ENCODE assay signal across 19 cellular contexts in the genomic region with DNA sequence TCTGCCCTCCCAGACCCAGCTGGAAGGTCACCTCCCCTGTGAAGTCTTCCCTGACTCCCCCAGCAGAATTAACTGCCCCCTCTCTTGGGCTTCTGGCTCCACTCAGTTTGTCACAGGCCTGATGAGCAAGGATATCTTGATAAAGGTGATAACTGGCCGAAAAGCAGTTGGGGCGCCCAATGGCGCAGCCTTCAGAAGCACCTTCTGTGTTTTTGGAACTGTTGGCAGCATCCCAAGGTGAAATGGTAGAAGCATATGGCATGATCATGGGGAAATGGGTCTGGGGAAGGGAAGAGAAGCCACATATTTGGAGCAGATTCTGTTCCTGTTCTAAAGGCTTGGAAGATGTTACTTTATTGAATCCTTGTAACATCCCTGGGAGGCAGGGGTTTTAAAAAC. TPM values are rescaled to one million over a fixed set of nuclear protein-coding genes. Genes with fewer than 3 reads are reported as not detected.
DNase-seq lines count a peak whose midpoint lies in the region; ATAC-seq and TF ChIP-seq lines count a peak whose summit lies in the region.
"Had no signal": no experiment of that assay in that cellular context is flagged by ENCODE, and none has a peak within 500 bp of the region (broad histone marks: within the 10 kb centered on the region; RNA-seq: fewer than 3 reads in every experiment).

No MANE protein-coding gene starts in this region.

- peak overlapping the region in 3 of 4 donors; percentile 25 to 77 (median 45) for H3K4me3 Mint-ChIP-seq in CD4-positive, CD25-positive, alpha-beta regulatory T cell
- H3K4me3 Mint-ChIP-seq in GM23338 (no peak overlapping the region), naive B cell (peak overlapping the region in 5 of 8 donors; percentile 22 to 61 (median 53))
- peak overlapping the region; percentile 19 for H3K4me3 Mint-ChIP-seq in activated T-helper 2 cell treated with anti-CD3 and anti-CD28 coated beads, Interferon-gamma antibody, Interleukin-2, Interleukin-4, amounts not matched to agents 10 μg/mL and 5 μg/mL and 100 μg/mL, durations not matched to agents 14 hours and 24 hours and 36 hours (ENCODE audit: low read depth)
- H3K4me3 Mint-ChIP-seq: activated CD4-positive, alpha-beta T cell treated with anti-CD3 and anti-CD28 coated beads, Interleukin-2, amount 10 ng/mL, durations not matched to agents 24 days and 14 days; T-cell had no signal

- H3K36me3 Mint-ChIP-seq in CD4-positive, CD25-positive, alpha-beta regulatory T cell: peaks cover 3% of the 10 kb centered on the region
- H3K36me3 Mint-ChIP-seq in GM23338 (ENCODE audit: low read depth) (no peaks in the 10 kb centered on the region), naive B cell (no peaks in the 10 kb centered on the region)
- peaks cover 6% of the 10 kb centered on the region for H3K36me3 Mint-ChIP-seq in activated T-helper 2 cell treated with anti-CD3 and anti-CD28 coated beads, Interferon-gamma antibody, Interleukin-2, Interleukin-4, amounts not matched to agents 10 μg/mL and 5 μg/mL and 100 μg/mL, durations not matched to agents 14 hours and 24 hours and 36 hours (ENCODE audit: low read depth)
- H3K36me3 Mint-ChIP-seq: activated naive CD4-positive, alpha-beta T cell treated with anti-CD3 and anti-CD28 coated beads, Interleukin-2, amount 50 U/mL, for 72 hours; IgD-negative memory B cell had no signal

- intact Hi-C loops in activated T-helper 2 cell treated with anti-CD3 and anti-CD28 coated beads, Interferon-gamma antibody, Interleukin-2, Interleukin-4, amounts not matched to agents 10 μg/mL and 5 μg/mL and 100 μg/mL, durations not matched to agents 14 hours and 24 hours and 36 hours (cut with micrococcal nuclease): no loop called here

- H3K4me3 ChIP-seq in CD4-positive, CD25-positive, alpha-beta regulatory T cell (ENCODE audit: low read depth, low read length): no peak overlapping the region
- no peak overlapping the region for H3K4me3 ChIP-seq in GM23338
- H3K4me3 ChIP-seq: ascending aorta, smooth muscle cell, suprapubic skin had no signal

- H3K4me1 ChIP-seq in CD4-positive, CD25-positive, alpha-beta regulatory T cell (ENCODE audit: control insufficient read depth, insufficient read depth, low read length, poor library complexity, severe bottlenecking): peaks cover 16% of the 10 kb centered on the region
- H3K4me1 ChIP-seq in GM23338 (ENCODE audit: insufficient read depth): peaks cover 6% of the 10 kb centered on the region

- TF ChIP-seq CTCF in GM23338 (conservative IDR thresholded peaks at IDR 0.05; ENCODE audit: low read depth in 2 of 2): no peak

- H2AFZ ChIP-seq in GM23338: peak overlapping the region; percentile 59; the same call in 1 of the 2 replicates

- H3K4me2 ChIP-seq in GM23338: no peak overlapping the region
- H3K4me2 ChIP-seq: smooth muscle cell had no signal

- H3K9me2 ChIP-seq in GM23338 (ENCODE audit: insufficient read depth): no peaks in the 10 kb centered on the region

- DNase-seq in CD4-positive, CD25-positive, alpha-beta regulatory T cell: no peak
- DNase-seq in GM23338 (ENCODE audit: low spot score): no peak
- DNase-seq in activated T-helper 2 cell treated with anti-CD3 and anti-CD28 coated beads, Interferon-gamma antibody, Interleukin-2, Interleukin-4, amounts not matched to agents 10 μg/mL and 5 μg/mL and 100 μg/mL, durations not matched to agents 14 hours and 24 hours and 36 hours (ENCODE audit: low spot score): no peak
- DNase-seq in naive B cell: no peak
- DNase-seq in DMS153 (lab: John Stamatoyannopoulos, UW): no peak
- DNase-seq: activated CD4-positive, alpha-beta T cell treated with anti-CD3 and anti-CD28 coated beads, Interleukin-2, amount 10 ng/mL, durations not matched to agents 24 days and 14 days; central memory CD4-positive, alpha-beta T cell; head of caudate nucleus; NCI-H1105 treated with DMSO at 0.1 percent for 48 hours; NCI-H2081; stimulated activated CD4-positive, alpha-beta T cell treated with anti-CD3 and anti-CD28 coated beads, Interleukin-2, amount 100 ng/mL, for 24 hours; T-cell had no signal

- H3K9me3 Mint-ChIP-seq in CD4-positive, CD25-positive, alpha-beta regulatory T cell: peaks cover 0 to 3% (median 0%) of the 10 kb centered on the region in 7 donors
- H3K9me3 Mint-ChIP-seq in GM23338 (no peaks in the 10 kb centered on the region), naive B cell (no peaks in the 10 kb centered on the region)
- H3K9me3 Mint-ChIP-seq in activated T-helper 2 cell treated with anti-CD3 and anti-CD28 coated beads, Interferon-gamma antibody, Interleukin-2, Interleukin-4, amounts not matched to agents 10 μg/mL and 5 μg/mL and 100 μg/mL, durations not matched to agents 14 hours and 24 hours and 36 hours: no peaks in the 10 kb centered on the region
- H3K9me3 Mint-ChIP-seq: activated CD4-positive, alpha-beta T cell treated with anti-CD3 and anti-CD28 coated beads, Interleukin-2, amount 10 ng/mL, durations not matched to agents 24 days and 14 days; activated naive CD4-positive, alpha-beta T cell treated with anti-CD3 and anti-CD28 coated beads, Interleukin-2, amount 50 U/mL, for 72 hours; IgD-negative memory B cell; T-cell had no signal

- no peaks in the 10 kb centered on the region for H4K20me1 ChIP-seq in GM23338 (replicated peaks; ENCODE audit: insufficient read depth)

- peaks cover 7% of the 10 kb centered on the region for H3K27me3 Mint-ChIP-seq in CD4-positive, CD25-positive, alpha-beta regulatory T cell
- H3K27me3 Mint-ChIP-seq in GM23338 (ENCODE audit: insufficient read depth, low read depth, poor library complexity) (peaks cover 7% of the 10 kb centered on the region), naive B cell (no peaks in the 10 kb centered on the region)
- peaks cover 1% of the 10 kb centered on the region for H3K27me3 Mint-ChIP-seq in activated T-helper 2 cell treated with anti-CD3 and anti-CD28 coated beads, Interferon-gamma antibody, Interleukin-2, Interleukin-4, amounts not matched to agents 10 μg/mL and 5 μg/mL and 100 μg/mL, durations not matched to agents 14 hours and 24 hours and 36 hours (ENCODE audit: low read depth)
- H3K27me3 Mint-ChIP-seq: activated CD4-positive, alpha-beta T cell treated with anti-CD3 and anti-CD28 coated beads, Interleukin-2, amount 10 ng/mL, durations not matched to agents 24 days and 14 days; IgD-negative memory B cell; T-cell had no signal

- no peaks in the 10 kb centered on the region for H3K9me3 ChIP-seq in CD4-positive, CD25-positive, alpha-beta regulatory T cell (ENCODE audit: control insufficient read depth in 2 of 2, low read length in 2 of 2)
- H3K9me3 ChIP-seq: ascending aorta, suprapubic skin had no signal

- H3K4me1 Mint-ChIP-seq in CD4-positive, CD25-positive, alpha-beta regulatory T cell: peaks cover 6 to 24% (median 13%) of the 10 kb centered on the region in 4 donors
- H3K4me1 Mint-ChIP-seq in GM23338 (peaks cover 7% of the 10 kb centered on the region; the same call in 2 of the 3 replicates), naive B cell (peaks cover 9 to 20% (median 9%) of the 10 kb centered on the region in 3 donors)
- H3K4me1 Mint-ChIP-seq in activated T-helper 2 cell treated with anti-CD3 and anti-CD28 coated beads, Interferon-gamma antibody, Interleukin-2, Interleukin-4, amounts not matched to agents 10 μg/mL and 5 μg/mL and 100 μg/mL, durations not matched to agents 14 hours and 24 hours and 36 hours (ENCODE audit: low read depth): peaks cover 7% of the 10 kb centered on the region

- H3K27ac Mint-ChIP-seq in CD4-positive, CD25-positive, alpha-beta regulatory T cell: no peak overlapping the region
- H3K27ac Mint-ChIP-seq in GM23338 (no peak overlapping the region), naive B cell (no peak overlapping the region)
- no peak overlapping the region for H3K27ac Mint-ChIP-seq in activated T-helper 2 cell treated with anti-CD3 and anti-CD28 coated beads, Interferon-gamma antibody, Interleukin-2, Interleukin-4, amounts not matched to agents 10 μg/mL and 5 μg/mL and 100 μg/mL, durations not matched to agents 14 hours and 24 hours and 36 hours
- H3K27ac Mint-ChIP-seq: activated CD4-positive, alpha-beta T cell treated with anti-CD3 and anti-CD28 coated beads, Interleukin-2, amount 10 ng/mL, durations not matched to agents 24 days and 14 days; T-cell had no signal

- H3F3A ChIP-seq in GM23338 (replicated peaks; ENCODE audit: low read depth): no peaks in the 10 kb centered on the region

- no peak overlapping the region for H3K27ac ChIP-seq in CD4-positive, CD25-positive, alpha-beta regulatory T cell (ENCODE audit: insufficient read depth, low read length, poor library complexity, severe bottlenecking)
- no peak overlapping the region for H3K27ac ChIP-seq in GM23338 (ENCODE audit: low read depth)
- H3K27ac ChIP-seq: ascending aorta, suprapubic skin had no signal

- H3K36me3 ChIP-seq in CD4-positive, CD25-positive, alpha-beta regulatory T cell (ENCODE audit: control insufficient read depth, insufficient read depth, low read length): no peaks in the 10 kb centered on the region
- H3K36me3 ChIP-seq in GM23338 (ENCODE audit: insufficient read depth): no peaks in the 10 kb centered on the region
- H3K36me3 ChIP-seq: ascending aorta, suprapubic skin had no signal

- no peaks in the 10 kb centered on the region for H3K27me3 ChIP-seq in CD4-positive, CD25-positive, alpha-beta regulatory T cell (ENCODE audit: control insufficient read depth, insufficient read depth, low read length)
- H3K27me3 ChIP-seq in GM23338 (ENCODE audit: insufficient read depth): no peaks in the 10 kb centered on the region
- H3K27me3 ChIP-seq: ascending aorta, suprapubic skin had no signal

- ATAC-seq in CD4-positive, CD25-positive, alpha-beta regulatory T cell (ENCODE audit: low read depth in 2 of 2): no peak
- no peak for ATAC-seq in GM23338
- no peak for ATAC-seq in naive B cell (ENCODE audit: low read depth in 2 of 2)
- no peak for ATAC-seq in HG03432 (IDR thresholded peaks at IDR 0.05; ENCODE audit: unreplicated experiment)
- ATAC-seq in GM21360 (IDR thresholded peaks at IDR 0.05; ENCODE audit: unreplicated experiment): no peak
- ATAC-seq: activated naive CD4-positive, alpha-beta T cell treated with anti-CD3 and anti-CD28 coated beads, Interleukin-2, amount 50 U/mL, for 72 hours; T-cell had no signal

- peaks cover 6% of the 10 kb centered on the region; the same call in 1 of the 2 replicates for H3K79me2 ChIP-seq in GM23338 (replicated peaks; ENCODE audit: insufficient read depth)

RNA-seq across cellular contexts. Expression of a gene that starts 2.8 kb away (rescaled TPM):
- total RNA-seq in CD4-positive, CD25-positive, alpha-beta regulatory T cell: 20.2 TPM
- 1 to 10 TPM; 2.5 to 6.2 (median 2.8) TPM for polyA plus RNA-seq in CD4-positive, CD25-positive, alpha-beta regulatory T cell
- total RNA-seq in GM23338 (2014; rRNA removed; shearing (Covaris generic)): 18.0 and 27.5 TPM in 2 replicates
- 10.7 and 12.4 TPM in 2 replicates for polyA plus RNA-seq in GM23338 (2016; fragmentation: Nextera tagmentation; extraction: Ambion mirVana)
- total RNA-seq in activated T-helper 2 cell treated with anti-CD3 and anti-CD28 coated beads, Interferon-gamma antibody, Interleukin-2, Interleukin-4, amounts not matched to agents 10 μg/mL and 5 μg/mL and 100 μg/mL, durations not matched to agents 14 hours and 24 hours and 36 hours: 25.4 and 25.8 TPM in 2 replicates
- 1 to 10 TPM; 1.7 to 5.0 (median 3.2) TPM for polyA plus RNA-seq in naive B cell (ENCODE audit: low read depth in 6 of 6)

RNA-seq across cellular contexts. Expression of a gene that starts 47.0 kb away (rescaled TPM):
- total RNA-seq in CD4-positive, CD25-positive, alpha-beta regulatory T cell: 1.1 TPM
- polyA plus RNA-seq in CD4-positive, CD25-positive, alpha-beta regulatory T cell: under 1 TPM; 0.22 to 0.95 (median 0.42) TPM
- 12.3 and 30.9 TPM in 2 replicates for total RNA-seq in GM23338 (2014; rRNA removed; shearing (Covaris generic))
- 37.0 and 37.7 TPM in 2 replicates for polyA plus RNA-seq in GM23338 (2016; fragmentation: Nextera tagmentation; extraction: Ambion mirVana)
- total RNA-seq in activated T-helper 2 cell treated with anti-CD3 and anti-CD28 coated beads, Interferon-gamma antibody, Interleukin-2, Interleukin-4, amounts not matched to agents 10 μg/mL and 5 μg/mL and 100 μg/mL, durations not matched to agents 14 hours and 24 hours and 36 hours: not detected in 2 replicates
- 10 to 100 TPM in 1 of 6 donors, 1 to 10 TPM in 5; 2.6 to 11.9 (median 4.6) TPM for polyA plus RNA-seq in naive B cell (ENCODE audit: low read depth in 6 of 6)
- total RNA-seq: activated CD4-positive, alpha-beta T cell treated with anti-CD3 and anti-CD28 coated beads, Interleukin-2, amount 10 ng/mL, durations not matched to agents 24 days and 14 days had no signal
